In the genomic region with DNA sequence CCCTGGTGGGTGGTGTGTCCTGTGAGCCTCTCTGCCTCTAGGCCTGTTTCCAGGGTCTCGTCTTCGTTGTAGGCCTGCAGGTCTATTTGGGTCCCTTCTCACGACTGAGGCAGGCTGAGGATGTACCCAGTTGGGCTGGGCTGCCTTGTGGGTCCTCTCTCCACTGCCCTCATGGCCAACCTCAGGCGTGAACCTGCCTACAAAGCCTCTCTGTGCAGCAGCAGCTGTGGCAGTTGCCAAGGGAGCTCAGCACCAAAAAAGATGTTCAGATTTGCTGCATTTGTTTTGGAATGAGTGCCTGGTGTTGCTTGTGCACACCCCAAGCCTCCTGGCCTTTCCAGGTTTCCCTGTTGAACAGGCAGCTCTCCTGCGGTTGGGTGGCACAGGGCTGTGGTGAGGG, we compare ENCODE assay signal across 11 cellular contexts. TPM values are rescaled to one million over a fixed set of nuclear protein-coding genes. Genes with fewer than 3 reads are reported as not detected.
A peak's percentile ranks its signal among the peaks of the same experiment; 100 is the strongest.
DNase-seq lines count a peak whose midpoint lies in the region; ATAC-seq and TF ChIP-seq lines count a peak whose summit lies in the region.
"Had no signal": no experiment of that assay in that cellular context is flagged by ENCODE, and none has a peak within 500 bp of the region (broad histone marks: within the 10 kb centered on the region; RNA-seq: fewer than 3 reads in every experiment).

No MANE protein-coding gene starts in this region.

- H3K9me3 Mint-ChIP-seq in IgD-negative memory B cell: no peaks in the 10 kb centered on the region
- H3K9me3 Mint-ChIP-seq in chondrocyte (ENCODE audit: low read depth): no peaks in the 10 kb centered on the region

- H3K4me1 ChIP-seq in ACC112 (ENCODE audit: control insufficient read depth, insufficient read depth, low read length, unreplicated experiment): peaks cover 36% of the 10 kb centered on the region

- H3K4me3 Mint-ChIP-seq in IgD-negative memory B cell: peak overlapping the region in 3 of 4 donors; percentile 70 to 92 (median 77)
- no peak overlapping the region for H3K4me3 Mint-ChIP-seq in chondrocyte (ENCODE audit: unreplicated experiment)

- H3K79me2 ChIP-seq in ACC112 (ENCODE audit: control insufficient read depth, insufficient read depth, low read length, unreplicated experiment): peaks cover 83% of the 10 kb centered on the region

- ATAC-seq in HG03571 (IDR thresholded peaks at IDR 0.05; ENCODE audit: unreplicated experiment): no peak
- ATAC-seq in GM18517 (IDR thresholded peaks at IDR 0.05; ENCODE audit: unreplicated experiment): no peak
- ATAC-seq: GM12878, K562 had no signal

- H3K27me3 Mint-ChIP-seq in IgD-negative memory B cell: peaks cover 1% of the 10 kb centered on the region
- H3K27me3 Mint-ChIP-seq in chondrocyte (ENCODE audit: low read depth): no peaks in the 10 kb centered on the region

- H3K4me3 ChIP-seq in ACC112 (ENCODE audit: low read depth, low read length): no peak overlapping the region
- H3K4me3 ChIP-seq: GM12878, K562 had no signal

- H3K27ac Mint-ChIP-seq in IgD-negative memory B cell: peak overlapping the region; percentile 46 to 85 (median 67)
- H3K27ac Mint-ChIP-seq in chondrocyte (ENCODE audit: unreplicated experiment): peak overlapping the region; percentile 97

- peak overlapping the region; percentile 98 for H3K27ac ChIP-seq in ACC112 (ENCODE audit: low read depth, low read length)

- no peak for TF ChIP-seq CTCF in chondrocyte (IDR thresholded peaks at IDR 0.05)

- H3K36me3 Mint-ChIP-seq in IgD-negative memory B cell (peaks cover 5% of the 10 kb centered on the region), chondrocyte (ENCODE audit: low read depth) (no peaks in the 10 kb centered on the region)

- no peak for DNase-seq in chondrocyte (ENCODE audit: low spot score)
- DNase-seq in pons (ENCODE audit: low spot score): peak; percentile 47
- no peak for DNase-seq in stimulated activated CD4-positive, alpha-beta T cell treated with anti-CD3 and anti-CD28 coated beads, Interleukin-4, amount 100 ng/mL, for 24 hours
- DNase-seq in activated effector memory CD4-positive, alpha-beta T cell treated with anti-CD3 and anti-CD28 coated beads, Interleukin-2, amount 50 U/mL, for 16 hours: no peak
- DNase-seq: activated gamma-delta T cell had no signal

- H3K36me3 ChIP-seq in ACC112 (ENCODE audit: insufficient read depth, low read length): no peaks in the 10 kb centered on the region

- H3K27me3 ChIP-seq in ACC112 (ENCODE audit: insufficient read depth, low read length): no peaks in the 10 kb centered on the region

- H2AFZ ChIP-seq in ACC112 (ENCODE audit: low read length, unreplicated experiment): no peak overlapping the region

- H3K4me1 Mint-ChIP-seq in IgD-negative memory B cell: peaks cover 72 to 87% (median 77%) of the 10 kb centered on the region in 3 donors
- peaks cover 69% of the 10 kb centered on the region for H3K4me1 Mint-ChIP-seq in chondrocyte (ENCODE audit: low read depth)

RNA-seq across cellular contexts. Expression of a gene that starts 13.4 kb away (rescaled TPM):
- polyA plus RNA-seq in IgD-negative memory B cell: 81.4 TPM
- total RNA-seq in chondrocyte: 54.2 to 59.1 TPM (median 58.4 TPM) in 3 replicates
